In genomic region chr17:57603541-57603940, GRCh38 we compare ENCODE assay signal across 8 cellular contexts.
A peak's percentile ranks its signal among the peaks of the same experiment; 100 is the strongest.
DNase-seq lines count a peak whose midpoint lies in the region; ATAC-seq lines count a peak whose summit lies in the region.

No MANE protein-coding gene starts in this region.

- no peak for ATAC-seq in stimulated activated memory B cell treated with anti-CD40 and anti-IgM and Interleukin-4, amounts not matched to agents 10 μg/mL and 1 μg/mL and 100 μg/mL, for 72 hours
- ATAC-seq in GM21526 (IDR thresholded peaks at IDR 0.05; ENCODE audit: low FRiP score, unreplicated experiment) = no peak

- no peak for DNase-seq in activated T-cell treated with anti-CD3 and anti-CD28 coated beads, Interleukin-2, amount 50 U/mL, for 24 hours
- DNase-seq in activated T-cell treated with anti-CD3 and anti-CD28 coated beads, Interleukin-2, amount 50 U/mL, for 48 hours = no peak
- DNase-seq in NCI-H748 (lab: John Stamatoyannopoulos, UW; ENCODE audit: unreplicated experiment) = peak; percentile 78
- no peak for DNase-seq in activated CD8-positive, alpha-beta memory T cell treated with anti-CD3 and anti-CD28 coated beads, Interleukin-2, amount 50 U/mL, for 4 hours
- no peak for DNase-seq in activated gamma-delta T cell (lab: John Stamatoyannopoulos, UW)

- intact Hi-C loops in dendritic cell treated with granulocyte-macrophage colony-stimulating factor and Interleukin-4, amounts not matched to agents 40 ng/mL and 50 ng/mL, for 4 days (cut with micrococcal nuclease) = no loop called here

- H3K9me3 Mint-ChIP-seq in activated T-cell treated with anti-CD3 and anti-CD28 coated beads, Interleukin-2, amount 50 U/mL, for 24 hours = no peaks in the 10 kb centered on the region
- H3K9me3 Mint-ChIP-seq in dendritic cell treated with granulocyte-macrophage colony-stimulating factor and Interleukin-4, amounts not matched to agents 40 ng/mL and 50 ng/mL, for 4 days = no peaks in the 10 kb centered on the region
- H3K9me3 Mint-ChIP-seq in stimulated activated memory B cell treated with anti-CD40 and anti-IgM and Interleukin-4, amounts not matched to agents 10 μg/mL and 1 μg/mL and 100 μg/mL, for 72 hours = no peaks in the 10 kb centered on the region

- H3K27ac Mint-ChIP-seq in activated T-cell treated with anti-CD3 and anti-CD28 coated beads, Interleukin-2, amount 50 U/mL, for 24 hours = peak overlapping the region; percentile 91
- peak overlapping the region; percentile 84 for H3K27ac Mint-ChIP-seq in dendritic cell treated with granulocyte-macrophage colony-stimulating factor and Interleukin-4, amounts not matched to agents 40 ng/mL and 50 ng/mL, for 4 days
- peak overlapping the region; percentile 81 for H3K27ac Mint-ChIP-seq in stimulated activated memory B cell treated with anti-CD40 and anti-IgM and Interleukin-4, amounts not matched to agents 10 μg/mL and 1 μg/mL and 100 μg/mL, for 72 hours

- H3K4me3 Mint-ChIP-seq in activated T-cell treated with anti-CD3 and anti-CD28 coated beads, Interleukin-2, amount 50 U/mL, for 24 hours = peak overlapping the region; percentile 52
- H3K4me3 Mint-ChIP-seq in dendritic cell treated with granulocyte-macrophage colony-stimulating factor and Interleukin-4, amounts not matched to agents 40 ng/mL and 50 ng/mL, for 4 days = no peak overlapping the region
- no peak overlapping the region for H3K4me3 Mint-ChIP-seq in stimulated activated memory B cell treated with anti-CD40 and anti-IgM and Interleukin-4, amounts not matched to agents 10 μg/mL and 1 μg/mL and 100 μg/mL, for 72 hours

- H3K36me3 Mint-ChIP-seq in activated T-cell treated with anti-CD3 and anti-CD28 coated beads, Interleukin-2, amount 50 U/mL, for 24 hours (ENCODE audit: low read depth) = peaks cover 16% of the 10 kb centered on the region
- no peaks in the 10 kb centered on the region for H3K36me3 Mint-ChIP-seq in dendritic cell treated with granulocyte-macrophage colony-stimulating factor and Interleukin-4, amounts not matched to agents 40 ng/mL and 50 ng/mL, for 4 days (ENCODE audit: low read depth)
- H3K36me3 Mint-ChIP-seq in stimulated activated memory B cell treated with anti-CD40 and anti-IgM and Interleukin-4, amounts not matched to agents 10 μg/mL and 1 μg/mL and 100 μg/mL, for 72 hours = peaks cover 12% of the 10 kb centered on the region

- no peaks in the 10 kb centered on the region for H3K27me3 Mint-ChIP-seq in activated T-cell treated with anti-CD3 and anti-CD28 coated beads, Interleukin-2, amount 50 U/mL, for 24 hours
- H3K27me3 Mint-ChIP-seq in dendritic cell treated with granulocyte-macrophage colony-stimulating factor and Interleukin-4, amounts not matched to agents 40 ng/mL and 50 ng/mL, for 4 days = no peaks in the 10 kb centered on the region
- H3K27me3 Mint-ChIP-seq in stimulated activated memory B cell treated with anti-CD40 and anti-IgM and Interleukin-4, amounts not matched to agents 10 μg/mL and 1 μg/mL and 100 μg/mL, for 72 hours = no peaks in the 10 kb centered on the region

- peaks cover 91% of the 10 kb centered on the region for H3K4me1 Mint-ChIP-seq in activated T-cell treated with anti-CD3 and anti-CD28 coated beads, Interleukin-2, amount 50 U/mL, for 24 hours (ENCODE audit: low read depth)
- H3K4me1 Mint-ChIP-seq in dendritic cell treated with granulocyte-macrophage colony-stimulating factor and Interleukin-4, amounts not matched to agents 40 ng/mL and 50 ng/mL, for 4 days (ENCODE audit: low read depth) = peaks cover 67% of the 10 kb centered on the region
- H3K4me1 Mint-ChIP-seq in stimulated activated memory B cell treated with anti-CD40 and anti-IgM and Interleukin-4, amounts not matched to agents 10 μg/mL and 1 μg/mL and 100 μg/mL, for 72 hours = peaks cover 58% of the 10 kb centered on the region
